Comparison of ENCODE assay signal across 12 cellular contexts in the genomic region with DNA sequence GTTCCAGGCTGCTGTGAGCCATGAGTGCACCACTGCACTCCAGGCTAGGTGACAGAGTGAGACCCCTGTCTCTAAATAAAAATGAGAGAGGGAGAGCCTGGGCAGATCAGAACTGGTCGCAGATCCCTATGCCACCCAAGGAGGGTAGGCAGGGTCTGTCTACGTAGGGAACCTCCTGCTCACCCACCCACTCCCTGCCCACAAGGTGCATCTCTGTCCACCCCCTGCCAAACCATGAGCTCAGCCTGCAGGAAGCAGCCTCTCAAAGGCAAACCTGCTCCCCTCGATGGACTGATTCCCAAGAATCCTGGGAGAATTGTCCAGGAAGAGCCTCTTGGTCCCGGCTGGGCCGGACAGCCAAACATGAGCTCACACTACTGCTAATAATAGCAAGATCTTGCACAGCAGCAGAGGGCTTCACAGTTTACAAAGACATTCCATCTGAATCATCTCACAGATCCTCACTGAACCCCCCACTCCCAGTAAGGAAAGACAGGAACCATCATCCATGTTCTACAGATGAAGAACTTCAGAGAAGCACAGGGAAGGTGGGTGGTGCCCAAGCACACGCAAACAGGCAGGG. TPM values are rescaled to one million over a fixed set of nuclear protein-coding genes. Genes with fewer than 3 reads are reported as not detected.
DNase-seq lines count a peak whose midpoint lies in the region; ATAC-seq lines count a peak whose summit lies in the region.
"Had no signal": no experiment of that assay in that cellular context is flagged by ENCODE, and none has a peak within 500 bp of the region (broad histone marks: within the 10 kb centered on the region; RNA-seq: fewer than 3 reads in every experiment).

No MANE protein-coding gene starts in this region.

- peak overlapping the region in 5 of 6 donors; percentile 32 to 94 (median 65) for H3K27ac Mint-ChIP-seq in naive B cell

- ATAC-seq in Right ventricle myocardium inferior (peak; percentile 59), naive B cell (ENCODE audit: low read depth in 2 of 2) (no peak), HG02938 (IDR thresholded peaks at IDR 0.05; ENCODE audit: unreplicated experiment) (no peak)
- ATAC-seq in stimulated activated naive CD8-positive, alpha-beta T cell treated with anti-CD3 and anti-CD28 coated beads, Interleukin-15, Interleukin-2, amounts not matched to agents 100 U/mL and 50 U/mL, for 24 hours: no peak

- peak overlapping the region in 2 of 8 donors; percentile 25 to 37 for H3K4me3 Mint-ChIP-seq in naive B cell

- H3K9me3 ChIP-seq in esophagus (ENCODE audit: control insufficient read depth in 2 of 2, insufficient read depth in 1 of 2, low read depth in 1 of 2, low read length in 1 of 2): no peaks in the 10 kb centered on the region

- H3K4me3 ChIP-seq in esophagus (ENCODE audit: low read depth in 1 of 2, low read length in 2 of 2): no peak overlapping the region

- H3K27ac ChIP-seq in esophagus (ENCODE audit: low read depth in 2 of 2, low read length in 1 of 2): peak overlapping the region; percentile 79 to 91

- H3K27me3 Mint-ChIP-seq in naive B cell: no peaks in the 10 kb centered on the region

- peaks cover 0 to 3% of the 10 kb centered on the region in 2 donors for H3K36me3 ChIP-seq in esophagus (ENCODE audit: control insufficient read depth in 2 of 2, insufficient read depth in 2 of 2, low read length in 1 of 2)

- H3K9me3 Mint-ChIP-seq in naive B cell: peaks cover 0 to 3% (median 0%) of the 10 kb centered on the region in 7 donors

- peaks cover 37 to 80% (median 69%) of the 10 kb centered on the region in 3 donors for H3K4me1 Mint-ChIP-seq in naive B cell

- no peaks in the 10 kb centered on the region for H3K36me3 Mint-ChIP-seq in naive B cell

- H3K27me3 ChIP-seq in esophagus (ENCODE audit: control insufficient read depth in 1 of 2, insufficient read depth in 2 of 2, low read length in 2 of 2): no peaks in the 10 kb centered on the region

- peaks cover 9 to 10% of the 10 kb centered on the region in 2 donors for H3K4me1 ChIP-seq in esophagus (ENCODE audit: control insufficient read depth in 2 of 2, insufficient read depth in 2 of 2, low read length in 1 of 2)

- DNase-seq in Right ventricle myocardium inferior (ENCODE audit: missing footprints) (peak; percentile 72), cardiac septum (ENCODE audit: low spot score) (no peak), naive B cell (no peak), NCI-H510A treated with DMSO at 0.1 percent for 48 hours (lab: John Stamatoyannopoulos, UW) (no peak)
- DNase-seq in stimulated activated naive CD8-positive, alpha-beta T cell treated with anti-CD3 and anti-CD28 coated beads, Interleukin-15, Interleukin-2, amounts not matched to agents 100 U/mL and 50 U/mL, for 24 hours: no peak
- no peak for DNase-seq in stimulated activated CD4-positive, alpha-beta T cell treated with anti-CD3 and anti-CD28 coated beads, Interleukin-12 subunit alpha, Interleukin-12 subunit beta, amount 100 ng/mL, for 4 hours
- DNase-seq: activated naive CD4-positive, alpha-beta T cell; islet precursor cell; stimulated activated CD8-positive, alpha-beta memory T cell treated with anti-CD3 and anti-CD28 coated beads, Interleukin-4, amount 100 ng/mL, for 48 hours had no signal

- intact Hi-C loops in Right ventricle myocardium inferior (cut with DNase I): no loop called here
- intact Hi-C loops in cardiac septum (cut with DNase I): no loop called here

- 58 to 59% methylated on average over 6 of the region's 6 CpGs for WGBS in esophagus, 2 donors

RNA-seq across cellular contexts. Expression of a gene that starts 27.8 kb away (rescaled TPM):
- total RNA-seq in Right ventricle myocardium inferior (not detected), cardiac septum (not detected)
- polyA plus RNA-seq in esophagus (under 1 TPM; 0.16 to 0.29 TPM), naive B cell (ENCODE audit: low read depth in 6 of 6) (under 1 TPM in 1 of 6 donors, not detected in 5; 0.27 TPM)
- total RNA-seq: SK-MEL-5 had no signal
